In the genomic region with DNA sequence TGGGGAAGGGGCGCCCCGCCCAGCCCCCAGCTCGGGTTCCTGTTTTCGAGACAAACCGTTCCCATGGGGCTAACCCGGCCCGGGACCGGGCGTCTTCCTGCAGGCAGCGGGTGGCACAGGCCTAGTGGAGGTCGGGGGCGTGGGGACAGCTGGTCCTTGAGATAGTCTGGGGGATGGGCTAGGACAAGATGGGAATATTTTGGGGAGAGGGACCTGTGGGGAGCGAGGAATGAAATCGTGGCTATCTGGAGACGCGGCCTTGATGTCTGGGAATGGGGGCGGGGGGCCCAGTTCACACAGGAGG, we compare ENCODE assay signal across 7 cellular contexts. TPM values are rescaled to one million over a fixed set of nuclear protein-coding genes. Genes with fewer than 3 reads are reported as not detected.
A peak's percentile ranks its signal among the peaks of the same experiment; 100 is the strongest.
DNase-seq lines count a peak whose midpoint lies in the region; ATAC-seq and TF ChIP-seq lines count a peak whose summit lies in the region.

No MANE protein-coding gene starts in this region.

- H3K9ac ChIP-seq in HUES64 (ENCODE audit: low read depth, low read length): peak overlapping the region; percentile 11; the same call in 1 of the 2 replicates
- peak overlapping the region; percentile 91 to 93 for H3K9ac ChIP-seq in stomach smooth muscle (ENCODE audit: low read length in 2 of 2)

- H3K4me3 ChIP-seq in HUES64 (ENCODE audit: low read length): peak overlapping the region; percentile 70
- peak overlapping the region; percentile 49 for H3K4me3 ChIP-seq in choroid plexus epithelial cell (ENCODE audit: low read depth, low read length)
- peak overlapping the region; percentile 91 for H3K4me3 ChIP-seq in mononuclear cell (ENCODE audit: low read length)
- peak overlapping the region; percentile 67 to 84 for H3K4me3 ChIP-seq in stomach smooth muscle (ENCODE audit: low read length in 2 of 2)

- no peak for ATAC-seq in GM21619 (IDR thresholded peaks at IDR 0.05; ENCODE audit: unreplicated experiment)

- DNase-seq in choroid plexus epithelial cell (ENCODE audit: low read depth) (no peak), NCI-H1694 treated with DMSO at 0.1 percent for 48 hours (lab: John Stamatoyannopoulos, UW) (no peak)

- H3K4me1 ChIP-seq in HUES64 (ENCODE audit: insufficient read depth, low read length) (peaks cover 8% of the 10 kb centered on the region; the same call in 1 of the 2 replicates), mononuclear cell (ENCODE audit: insufficient read depth, low read length) (peaks cover 40% of the 10 kb centered on the region), stomach smooth muscle (ENCODE audit: control insufficient read depth, insufficient read depth, low read length) (peaks cover 44% of the 10 kb centered on the region)

- peak overlapping the region; percentile 55; the same call in 1 of the 2 replicates for H3K27ac ChIP-seq in HUES64 (ENCODE audit: low read depth, low read length)
- H3K27ac ChIP-seq in VCaP: peak overlapping the region; percentile 59; the same call in 1 of the 2 replicates
- H3K27ac ChIP-seq in stomach smooth muscle (ENCODE audit: low read length): peak overlapping the region; percentile 99

- no peaks in the 10 kb centered on the region for H3K9me3 ChIP-seq in HUES64 (ENCODE audit: insufficient read depth, low read depth, low read length)
- no peaks in the 10 kb centered on the region for H3K9me3 ChIP-seq in mononuclear cell (ENCODE audit: low read depth, low read length)
- H3K9me3 ChIP-seq in stomach smooth muscle (ENCODE audit: control insufficient read depth in 2 of 2, low read length in 2 of 2): no peaks in the 10 kb centered on the region

- H3K36me3 ChIP-seq in HUES64 (ENCODE audit: insufficient read depth, low read length) (no peaks in the 10 kb centered on the region), stomach smooth muscle (ENCODE audit: control insufficient read depth in 2 of 2, insufficient read depth in 2 of 2, low read length in 2 of 2) (peaks cover under 1% of the 10 kb centered on the region in 2 donors)

- H3K27me3 ChIP-seq in HUES64 (ENCODE audit: insufficient read depth, low read length): peaks cover 47% of the 10 kb centered on the region
- no peaks in the 10 kb centered on the region for H3K27me3 ChIP-seq in mononuclear cell (ENCODE audit: insufficient read depth, low read length)
- no peaks in the 10 kb centered on the region for H3K27me3 ChIP-seq in stomach smooth muscle (ENCODE audit: control insufficient read depth in 1 of 2, insufficient read depth in 2 of 2, low read length in 2 of 2)

- TF ChIP-seq CTCF in VCaP (conservative IDR thresholded peaks at IDR 0.05): no peak
- TF ChIP-seq CTCF in choroid plexus epithelial cell (conservative IDR thresholded peaks at IDR 0.05; ENCODE audit: low read depth, low read length): no peak

- 1% methylated on average over 17 of the region's 17 CpGs for WGBS in HUES64

RNA-seq across cellular contexts. Expression of a gene that starts 1.2 kb away (rescaled TPM):
- 17.1 TPM for polyA plus RNA-seq in HUES64 (2013, experiment 1 of 2)
- polyA plus RNA-seq in HUES64 (2013, experiment 2 of 2): 13.6 TPM
- total RNA-seq in mononuclear cell: 126 TPM

RNA-seq across cellular contexts. Expression of a gene that starts 14.6 kb away (rescaled TPM):
- 2.8 TPM for polyA plus RNA-seq in HUES64 (2013, experiment 1 of 2)
- polyA plus RNA-seq in HUES64 (2013, experiment 2 of 2): 2.5 TPM
- 4.8 TPM for total RNA-seq in mononuclear cell

RNA-seq across cellular contexts. Expression of a gene that starts 22.2 kb away (rescaled TPM):
- polyA plus RNA-seq in HUES64 (2013, experiment 1 of 2): 6.2 TPM
- 8.9 TPM for polyA plus RNA-seq in HUES64 (2013, experiment 2 of 2)
- total RNA-seq in mononuclear cell: 0.73 TPM

RNA-seq across cellular contexts. Expression of a gene that starts 33.2 kb away (rescaled TPM):
- 208 TPM for polyA plus RNA-seq in HUES64 (2013, experiment 1 of 2)
- polyA plus RNA-seq in HUES64 (2013, experiment 2 of 2): 212 TPM
- 773 TPM for total RNA-seq in mononuclear cell

RNA-seq across cellular contexts. Expression of a gene that starts 57.8 kb away (rescaled TPM):
- polyA plus RNA-seq in HUES64 (2013, experiment 1 of 2): 14.1 TPM
- 16.9 TPM for polyA plus RNA-seq in HUES64 (2013, experiment 2 of 2)
- total RNA-seq in mononuclear cell: 41.6 TPM
